8 cellular contexts compared by ENCODE assay signal in genomic region chrX:133414399-133415275, GRCh38. TPM values are rescaled to one million over a fixed set of nuclear protein-coding genes. Genes with fewer than 3 reads are reported as not detected.
A peak's percentile ranks its signal among the peaks of the same experiment; 100 is the strongest.
DNase-seq lines count a peak whose midpoint lies in the region; ATAC-seq lines count a peak whose summit lies in the region.

No MANE protein-coding gene starts in this region.

- peaks cover 17% of the 10 kb centered on the region for H3K27me3 Mint-ChIP-seq in activated naive CD4-positive, alpha-beta T cell treated with anti-CD3 and anti-CD28 coated beads, Interleukin-2, amount 50 U/mL, for 24 hours
- H3K27me3 Mint-ChIP-seq in activated naive CD8-positive, alpha-beta T cell treated with anti-CD3 and anti-CD28 coated beads, Interleukin-2, amount 10 ng/mL, durations not matched to agents 7 days and 5 days, result peaks cover 57% of the 10 kb centered on the region
- H3K27me3 Mint-ChIP-seq in stimulated activated memory B cell treated with anti-CD40 and anti-IgM and Interleukin-4, amounts not matched to agents 10 μg/mL and 1 μg/mL and 100 μg/mL, for 72 hours, result peaks cover 30% of the 10 kb centered on the region

- no peaks in the 10 kb centered on the region for H3K9me3 Mint-ChIP-seq in activated naive CD4-positive, alpha-beta T cell treated with anti-CD3 and anti-CD28 coated beads, Interleukin-2, amount 50 U/mL, for 24 hours
- H3K9me3 Mint-ChIP-seq in activated naive CD8-positive, alpha-beta T cell treated with anti-CD3 and anti-CD28 coated beads, Interleukin-2, amount 10 ng/mL, durations not matched to agents 7 days and 5 days, result no peaks in the 10 kb centered on the region
- peaks cover 1% of the 10 kb centered on the region for H3K9me3 Mint-ChIP-seq in stimulated activated memory B cell treated with anti-CD40 and anti-IgM and Interleukin-4, amounts not matched to agents 10 μg/mL and 1 μg/mL and 100 μg/mL, for 72 hours

- H3K4me3 ChIP-seq in iPS-18c (ENCODE audit: insufficient read depth, low read depth, low read length), result peak overlapping the region; percentile 66

- peak overlapping the region; percentile 26 for H3K4me3 Mint-ChIP-seq in activated naive CD4-positive, alpha-beta T cell treated with anti-CD3 and anti-CD28 coated beads, Interleukin-2, amount 50 U/mL, for 24 hours
- peak overlapping the region; percentile 69 for H3K4me3 Mint-ChIP-seq in activated naive CD8-positive, alpha-beta T cell treated with anti-CD3 and anti-CD28 coated beads, Interleukin-2, amount 10 ng/mL, durations not matched to agents 7 days and 5 days
- peak overlapping the region; percentile 71 for H3K4me3 Mint-ChIP-seq in stimulated activated memory B cell treated with anti-CD40 and anti-IgM and Interleukin-4, amounts not matched to agents 10 μg/mL and 1 μg/mL and 100 μg/mL, for 72 hours

- no peaks in the 10 kb centered on the region for H3K36me3 Mint-ChIP-seq in activated naive CD4-positive, alpha-beta T cell treated with anti-CD3 and anti-CD28 coated beads, Interleukin-2, amount 50 U/mL, for 24 hours
- H3K36me3 Mint-ChIP-seq in activated naive CD8-positive, alpha-beta T cell treated with anti-CD3 and anti-CD28 coated beads, Interleukin-2, amount 10 ng/mL, durations not matched to agents 7 days and 5 days, result no peaks in the 10 kb centered on the region
- H3K36me3 Mint-ChIP-seq in stimulated activated memory B cell treated with anti-CD40 and anti-IgM and Interleukin-4, amounts not matched to agents 10 μg/mL and 1 μg/mL and 100 μg/mL, for 72 hours, result no peaks in the 10 kb centered on the region

- no peak for DNase-seq in activated naive CD4-positive, alpha-beta T cell treated with Interleukin-2 at 50 U/mL for 16 hours
- DNase-seq in activated naive CD8-positive, alpha-beta T cell treated with anti-CD3 and anti-CD28 coated beads, Interleukin-2, amount 10 ng/mL, durations not matched to agents 7 days and 5 days, result peak; percentile 28
- DNase-seq in activated gamma-delta T cell treated with Interleukin-2 at 50 U/mL for 16 hours (no peak), NCI-H446 treated with DMSO at 0.1 percent for 48 hours (lab: John Stamatoyannopoulos, UW) (no peak), RKO (ENCODE audit: low spot score) (no peak)

- peaks cover 6% of the 10 kb centered on the region for H3K9me3 ChIP-seq in iPS-18c (ENCODE audit: control insufficient read depth, insufficient read depth, low read length)

- H3K4me1 Mint-ChIP-seq in activated naive CD4-positive, alpha-beta T cell treated with anti-CD3 and anti-CD28 coated beads, Interleukin-2, amount 50 U/mL, for 24 hours, result peaks cover 8% of the 10 kb centered on the region
- peaks cover 3% of the 10 kb centered on the region for H3K4me1 Mint-ChIP-seq in activated naive CD8-positive, alpha-beta T cell treated with anti-CD3 and anti-CD28 coated beads, Interleukin-2, amount 10 ng/mL, durations not matched to agents 7 days and 5 days
- H3K4me1 Mint-ChIP-seq in stimulated activated memory B cell treated with anti-CD40 and anti-IgM and Interleukin-4, amounts not matched to agents 10 μg/mL and 1 μg/mL and 100 μg/mL, for 72 hours, result peaks cover 5% of the 10 kb centered on the region

- H3K27ac Mint-ChIP-seq in activated naive CD4-positive, alpha-beta T cell treated with anti-CD3 and anti-CD28 coated beads, Interleukin-2, amount 50 U/mL, for 24 hours, result no peak overlapping the region
- no peak overlapping the region for H3K27ac Mint-ChIP-seq in activated naive CD8-positive, alpha-beta T cell treated with anti-CD3 and anti-CD28 coated beads, Interleukin-2, amount 10 ng/mL, durations not matched to agents 7 days and 5 days
- peak overlapping the region; percentile 24 for H3K27ac Mint-ChIP-seq in stimulated activated memory B cell treated with anti-CD40 and anti-IgM and Interleukin-4, amounts not matched to agents 10 μg/mL and 1 μg/mL and 100 μg/mL, for 72 hours

- ATAC-seq in activated naive CD8-positive, alpha-beta T cell treated with anti-CD3 and anti-CD28 coated beads, Interleukin-2, amount 10 ng/mL, durations not matched to agents 7 days and 5 days (ENCODE audit: low read depth), result no peak
- no peak for ATAC-seq in stimulated activated memory B cell treated with anti-CD40 and anti-IgM and Interleukin-4, amounts not matched to agents 10 μg/mL and 1 μg/mL and 100 μg/mL, for 72 hours

- POLR2A ChIA-PET in activated naive CD8-positive, alpha-beta T cell treated with anti-CD3 and anti-CD28 coated beads, Interleukin-2, amount 10 ng/mL, durations not matched to agents 7 days and 5 days (lab: Charles Lee), result no interaction called here

RNA-seq across cellular contexts. Expression of gene GPC4, which starts 0.7 kb away (rescaled TPM):
- not detected for total RNA-seq in activated naive CD8-positive, alpha-beta T cell treated with anti-CD3 and anti-CD28 coated beads, Interleukin-2, amount 10 ng/mL, durations not matched to agents 7 days and 5 days
